ENCODE assay signal across 10 cellular contexts in the genomic region with DNA sequence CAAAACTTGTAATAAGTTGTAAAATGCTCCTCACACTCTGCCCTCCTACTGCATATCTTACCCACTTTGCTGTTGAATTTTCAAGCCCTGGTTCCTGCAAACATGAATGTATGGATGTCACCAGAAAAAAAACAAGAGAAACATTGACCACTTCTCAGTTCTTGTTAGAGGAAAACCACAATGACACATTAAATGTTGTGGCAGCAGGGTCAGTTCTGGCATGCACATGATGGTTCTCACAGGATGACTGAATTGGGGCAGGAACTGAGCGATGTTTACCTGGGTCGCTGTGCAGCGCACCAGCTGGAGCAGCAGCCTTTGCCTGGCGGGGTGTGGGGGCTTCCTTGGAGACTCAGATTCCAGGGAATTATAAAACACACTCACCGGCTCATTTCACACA. TPM values are rescaled to one million over a fixed set of nuclear protein-coding genes. Genes with fewer than 3 reads are reported as not detected.
DNase-seq lines count a peak whose midpoint lies in the region; ATAC-seq lines count a peak whose summit lies in the region.
"Had no signal": no experiment of that assay in that cellular context is flagged by ENCODE, and none has a peak within 500 bp of the region (broad histone marks: within the 10 kb centered on the region; RNA-seq: fewer than 3 reads in every experiment).

No MANE protein-coding gene starts in this region.

- DNase-seq in SW480 (ENCODE audit: low spot score), result peak; percentile 66
- peak; percentile 29 to 61 for DNase-seq in lung microvascular endothelial cell (ENCODE audit: low read depth in 2 of 2)
- no peak for DNase-seq in NCI-H2196 (lab: John Stamatoyannopoulos, UW; ENCODE audit: unreplicated experiment)
- no peak for DNase-seq in NCI-H146 (lab: John Stamatoyannopoulos, UW)
- no peak for DNase-seq in DMS53 treated with DMSO at 0.1 percent for 48 hours (lab: John Stamatoyannopoulos, UW; ENCODE audit: unreplicated experiment)
- no peak for DNase-seq in NCI-H2171 (lab: John Stamatoyannopoulos, UW)
- DNase-seq: NCI-H345, retina had no signal

- ATAC-seq in GM18520 (IDR thresholded peaks at IDR 0.05; ENCODE audit: unreplicated experiment), result peak; percentile 62
- ATAC-seq in HG02938 (IDR thresholded peaks at IDR 0.05; ENCODE audit: unreplicated experiment), result peak; percentile 95

RNA-seq across cellular contexts. Expression of a gene that starts 14.0 kb away (rescaled TPM):
- 23.6 and 31.8 TPM in 2 replicates for total RNA-seq in lung microvascular endothelial cell

RNA-seq across cellular contexts. Expression of a gene that starts 26.4 kb away (rescaled TPM):
- total RNA-seq in lung microvascular endothelial cell, result 13.3 and 16.5 TPM in 2 replicates

Comparison
In these comparisons a context has a peak if more than half of its experiments do, and no peak if none do; other contexts are left out.
1. DNase-seq: peak in SW480 (single experiment) and lung microvascular endothelial cell (2 of 2); none in NCI-H2196 (single experiment), NCI-H146 (single experiment), DMS53 treated with DMSO at 0.1 percent for 48 hours (single experiment) and NCI-H2171 (single experiment).